1 cellular context compared by ENCODE assay signal in the genomic region with DNA sequence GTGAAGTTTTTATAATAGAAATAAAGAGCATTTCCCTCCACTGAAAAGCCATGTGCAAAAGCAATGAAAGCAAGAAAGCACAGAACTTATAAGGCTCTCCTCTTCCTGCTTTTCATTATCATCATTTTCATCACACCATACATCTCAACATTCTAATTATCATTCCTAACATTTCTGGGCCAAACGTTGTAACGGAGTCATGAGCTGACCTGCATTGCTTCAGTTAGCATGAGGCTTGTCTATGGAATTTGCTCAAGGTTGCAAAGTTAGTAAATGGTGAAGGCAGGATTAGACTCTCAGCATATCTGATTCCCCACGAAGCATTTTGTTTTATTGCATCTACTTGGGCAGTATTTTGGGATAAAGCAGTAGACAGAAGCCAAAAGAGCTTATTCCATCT.
TF ChIP-seq lines count a peak whose summit lies in the region.

No MANE protein-coding gene starts in this region.

TF ChIP-seq in SK-N-SH, 30 proteins besides CTCF, POLR2A, EP300 and RAD21 (continued from another document):
- TF ChIP-seq, protein P1, sequence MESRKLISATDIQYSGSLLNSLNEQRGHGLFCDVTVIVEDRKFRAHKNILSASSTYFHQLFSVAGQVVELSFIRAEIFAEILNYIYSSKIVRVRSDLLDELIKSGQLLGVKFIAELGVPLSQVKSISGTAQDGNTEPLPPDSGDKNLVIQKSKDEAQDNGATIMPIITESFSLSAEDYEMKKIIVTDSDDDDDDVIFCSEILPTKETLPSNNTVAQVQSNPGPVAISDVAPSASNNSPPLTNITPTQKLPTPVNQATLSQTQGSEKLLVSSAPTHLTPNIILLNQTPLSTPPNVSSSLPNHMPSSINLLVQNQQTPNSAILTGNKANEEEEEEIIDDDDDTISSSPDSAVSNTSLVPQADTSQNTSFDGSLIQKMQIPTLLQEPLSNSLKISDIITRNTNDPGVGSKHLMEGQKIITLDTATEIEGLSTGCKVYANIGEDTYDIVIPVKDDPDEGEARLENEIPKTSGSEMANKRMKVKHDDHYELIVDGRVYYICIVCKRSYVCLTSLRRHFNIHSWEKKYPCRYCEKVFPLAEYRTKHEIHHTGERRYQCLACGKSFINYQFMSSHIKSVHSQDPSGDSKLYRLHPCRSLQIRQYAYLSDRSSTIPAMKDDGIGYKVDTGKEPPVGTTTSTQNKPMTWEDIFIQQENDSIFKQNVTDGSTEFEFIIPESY (IDR thresholded peaks at IDR 0.05; ENCODE audit: borderline replicate concordance, low read depth): no peak
- TF ChIP-seq GATA2 (CRISPR knock-in tag; IDR thresholded peaks at IDR 0.05) (no peak), ELF1 (IDR thresholded peaks at IDR 0.05) (no peak), RFX5 (IDR thresholded peaks at IDR 0.05; ENCODE audit: low read length) (no peak), GABPA (IDR thresholded peaks at IDR 0.05; ENCODE audit: low read depth) (no peak), TEAD4 (IDR thresholded peaks at IDR 0.05; ENCODE audit: borderline replicate concordance, insufficient read depth) (no peak), MXI1 (IDR thresholded peaks at IDR 0.05; ENCODE audit: low read depth, low read length) (no peak), TCF12 (IDR thresholded peaks at IDR 0.05) (no peak), RXRA (IDR thresholded peaks at IDR 0.05; ENCODE audit: borderline replicate concordance, low read depth) (no peak), EZH2phosphoT487 (IDR thresholded peaks at IDR 0.05; ENCODE audit: borderline replicate concordance, low read depth) (no peak), FOXJ3 (CRISPR knock-in tag; IDR thresholded peaks at IDR 0.05) (no peak)
- TF ChIP-seq, protein P2, sequence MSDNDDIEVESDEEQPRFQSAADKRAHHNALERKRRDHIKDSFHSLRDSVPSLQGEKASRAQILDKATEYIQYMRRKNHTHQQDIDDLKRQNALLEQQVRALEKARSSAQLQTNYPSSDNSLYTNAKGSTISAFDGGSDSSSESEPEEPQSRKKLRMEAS (IDR thresholded peaks at IDR 0.05; ENCODE audit: low read depth): no peak
